ENCODE assay signal across 13 cellular contexts in genomic region chr7:77687747-77688144, GRCh38. TPM values are rescaled to one million over a fixed set of nuclear protein-coding genes. Genes with fewer than 3 reads are reported as not detected.
A peak's percentile ranks its signal among the peaks of the same experiment; 100 is the strongest.
DNase-seq lines count a peak whose midpoint lies in the region; ATAC-seq and TF ChIP-seq lines count a peak whose summit lies in the region.
"Had no signal": no experiment of that assay in that cellular context is flagged by ENCODE, and none has a peak within 500 bp of the region (broad histone marks: within the 10 kb centered on the region; RNA-seq: fewer than 3 reads in every experiment).

No MANE protein-coding gene starts in this region.

- intact Hi-C loops in lower leg skin (cut with DNase I; ENCODE audit: low total_unique reads) = no loop called here

- DNase-seq in NCI-H748 (lab: John Stamatoyannopoulos, UW; ENCODE audit: unreplicated experiment) = peak; percentile 13
- DNase-seq in NCI-H748 treated with DMSO at 0.1 percent for 48 hours (lab: John Stamatoyannopoulos, UW) = no peak
- DNase-seq in activated naive CD4-positive, alpha-beta T cell treated with anti-CD3 and anti-CD28 coated beads, Interleukin-2, amount 50 U/mL, for 72 hours (ENCODE audit: low spot score in 2 of 2) = no peak
- peak; percentile 10 for DNase-seq in osteoblast (ENCODE audit: insufficient read length, low spot score, missing footprints)
- no peak for DNase-seq in lower leg skin (ENCODE audit: low spot score in 2 of 2)
- DNase-seq in SHP77 treated with DMSO at 0.1 percent for 48 hours (lab: John Stamatoyannopoulos, UW) = no peak
- DNase-seq: kidney, NCI-H2107 had no signal

- peaks cover 55% of the 10 kb centered on the region for H3K79me2 ChIP-seq in osteoblast (ENCODE audit: insufficient read depth, low read length)

- H3K27me3 ChIP-seq in osteoblast (ENCODE audit: insufficient read depth, low read length) = no peaks in the 10 kb centered on the region
- H3K27me3 ChIP-seq: SJSA1 had no signal

- H3K9me3 Mint-ChIP-seq in activated naive CD4-positive, alpha-beta T cell treated with anti-CD3 and anti-CD28 coated beads, Interleukin-2, amount 50 U/mL, for 72 hours = no peaks in the 10 kb centered on the region

- peak; percentile 66 for ATAC-seq in HG02610 (IDR thresholded peaks at IDR 0.05; ENCODE audit: unreplicated experiment)
- peak; percentile 66 to 82 for ATAC-seq in activated naive CD4-positive, alpha-beta T cell treated with anti-CD3 and anti-CD28 coated beads, Interleukin-2, amount 50 U/mL, for 72 hours
- ATAC-seq in HG02759 (IDR thresholded peaks at IDR 0.05; ENCODE audit: unreplicated experiment) = no peak
- ATAC-seq: A549 had no signal

- H3K27ac ChIP-seq in osteoblast (ENCODE audit: low read depth, low read length) = peak overlapping the region; percentile 60
- H3K27ac ChIP-seq: A549, prostate gland, SJSA1 had no signal

- H3K4me2 ChIP-seq in osteoblast (ENCODE audit: insufficient read depth, low read length) = peak overlapping the region; percentile 64
- H3K4me2 ChIP-seq: A549 had no signal

- TF ChIP-seq POLR2A in lower leg skin (IDR thresholded peaks at IDR 0.05) = no peak

- H3K4me3 ChIP-seq in osteoblast (ENCODE audit: insufficient read depth, low read length) = no peak overlapping the region
- no peak overlapping the region for H3K4me3 ChIP-seq in lower leg skin (ENCODE audit: low read depth, poor library complexity, severe bottlenecking)
- H3K4me3 ChIP-seq: A549, prostate gland, SJSA1 had no signal

- H3K27ac Mint-ChIP-seq in activated naive CD4-positive, alpha-beta T cell treated with anti-CD3 and anti-CD28 coated beads, Interleukin-2, amount 50 U/mL, for 72 hours = peak overlapping the region; percentile 50 to 67

- peaks cover 4% of the 10 kb centered on the region for H3K36me3 ChIP-seq in osteoblast (ENCODE audit: insufficient read depth, low read length)
- H3K36me3 ChIP-seq: prostate gland had no signal

- H3K9me3 ChIP-seq in osteoblast (ENCODE audit: low read depth, low read length) = no peaks in the 10 kb centered on the region
- H3K9me3 ChIP-seq: A549, prostate gland, SJSA1 had no signal

- H2AFZ ChIP-seq in osteoblast (ENCODE audit: low read length) = no peak overlapping the region

- H3K4me1 ChIP-seq in osteoblast (ENCODE audit: insufficient read depth, low read length) = peaks cover 29% of the 10 kb centered on the region
- H3K4me1 ChIP-seq: prostate gland had no signal

- 93 to 95% methylated on average over 1 of the region's 1 CpG for WGBS in lower leg skin, 2 donors

- H3K36me3 Mint-ChIP-seq in activated naive CD4-positive, alpha-beta T cell treated with anti-CD3 and anti-CD28 coated beads, Interleukin-2, amount 50 U/mL, for 72 hours = peaks cover 0 to 18% of the 10 kb centered on the region in 2 donors

- peaks cover 5% of the 10 kb centered on the region for H4K20me1 ChIP-seq in osteoblast (ENCODE audit: insufficient read depth, low read length)

- TF ChIP-seq CTCF in osteoblast (IDR thresholded peaks at IDR 0.05; ENCODE audit: extremely low read depth, low read depth, low read length) (no peak), lower leg skin (IDR thresholded peaks at IDR 0.05) (no peak)

RNA-seq across cellular contexts. Expression of gene RSBN1L, which starts 8.5 kb away (rescaled TPM):
- total RNA-seq in activated naive CD4-positive, alpha-beta T cell treated with anti-CD3 and anti-CD28 coated beads, Interleukin-2, amount 50 U/mL, for 72 hours = 10 to 100 TPM; 19.8 to 20.2 TPM
- total RNA-seq in osteoblast (15.6 and 21.4 TPM in 2 replicates), lower leg skin (10 to 100 TPM; 17.3 to 34.8 (median 25.7) TPM)

Comparison
In these comparisons a context has a peak if more than half of its experiments do, and no peak if none do; other contexts are left out.
1. DNase-seq: peak in NCI-H748 (single experiment) and osteoblast (single experiment); none in NCI-H748 treated with DMSO at 0.1 percent for 48 hours (single experiment), activated naive CD4-positive, alpha-beta T cell treated with anti-CD3 and anti-CD28 coated beads, Interleukin-2, amount 50 U/mL, for 72 hours (0 of 2), lower leg skin (0 of 2) and SHP77 treated with DMSO at 0.1 percent for 48 hours (single experiment).